In the genomic region with DNA sequence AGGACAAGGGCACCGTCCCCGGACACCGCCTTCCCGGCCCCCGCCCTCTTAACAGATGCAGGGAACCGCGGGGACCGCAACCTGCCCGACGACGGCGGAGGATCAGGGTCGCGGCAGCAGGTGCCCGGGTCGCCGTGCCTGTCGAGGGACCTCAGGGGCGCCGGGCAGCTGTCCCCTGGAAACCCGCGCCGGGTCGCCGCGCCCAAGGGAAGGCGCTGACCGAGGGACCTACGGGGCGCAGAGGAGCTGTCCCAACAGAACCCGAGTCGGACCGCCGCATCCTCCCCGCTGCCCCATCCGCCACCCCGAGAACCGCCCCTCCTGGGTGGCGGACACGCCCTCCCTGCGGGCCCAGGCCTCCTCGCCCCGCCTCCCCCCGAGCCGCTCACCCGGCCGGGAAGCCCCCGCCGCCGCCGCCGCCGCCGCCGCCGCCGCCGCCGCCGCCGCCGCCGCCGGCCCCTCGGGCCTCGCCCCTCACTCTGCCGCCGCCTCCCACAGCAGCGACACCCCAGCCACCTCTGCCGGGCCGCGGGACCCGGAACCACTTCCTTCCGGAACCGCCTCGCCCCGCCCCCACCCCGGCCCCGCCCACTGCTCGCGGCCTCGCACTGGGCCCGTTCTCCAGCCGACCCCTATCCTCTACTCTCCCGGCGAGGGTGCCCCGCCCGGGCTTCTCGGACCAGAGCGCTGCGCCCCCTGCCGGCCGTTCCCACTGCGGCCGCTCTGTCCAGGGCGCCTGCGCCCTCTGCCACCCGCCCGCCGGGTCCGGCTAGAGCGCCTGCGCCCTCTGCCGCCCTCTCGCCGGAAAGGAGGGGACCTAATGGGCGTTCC, we compare ENCODE assay signal across 8 cellular contexts. TPM values are rescaled to one million over a fixed set of nuclear protein-coding genes. Genes with fewer than 3 reads are reported as not detected.
DNase-seq lines count a peak whose midpoint lies in the region; ATAC-seq and TF ChIP-seq lines count a peak whose summit lies in the region.

TSS of gene BCLAF3 (minus strand) at position 543 of the 831 bp plus-strand sequence. CDS start 20,797 bp downstream, outside the sequence.

- peak within 1 kb of the TSS; percentile 55 for H3K4me3 ChIP-seq in CD8-positive, alpha-beta T cell (ENCODE audit: low read depth, low read length)
- peak within 1 kb of the TSS; percentile 80 to 86 for H3K4me3 ChIP-seq in mesenchymal stem cell (ENCODE audit: insufficient read depth in 1 of 2, low read depth in 1 of 2, low read length in 2 of 2)

- peak within 1 kb of the TSS; percentile 61 for H2BK120ac ChIP-seq in mesenchymal stem cell (ENCODE audit: low read depth, low read length)

- no peak within 1 kb of the TSS for H2AK5ac ChIP-seq in mesenchymal stem cell (ENCODE audit: low read length, severe bottlenecking)

- no peaks in the 10 kb centered on the region for H3K36me3 ChIP-seq in CD8-positive, alpha-beta T cell (ENCODE audit: insufficient read depth, low read length)
- H3K36me3 ChIP-seq in mesenchymal stem cell (ENCODE audit: control insufficient read depth in 1 of 2, insufficient read depth in 2 of 2, low read depth in 1 of 2, low read length in 2 of 2), result no peaks in the 10 kb centered on the region

- ATAC-seq in CD8-positive, alpha-beta T cell, result peak; percentile 83
- peak; percentile 95 for ATAC-seq in GM19438 (IDR thresholded peaks at IDR 0.05; ENCODE audit: low read depth, unreplicated experiment)
- ATAC-seq in HG03571 (IDR thresholded peaks at IDR 0.05; ENCODE audit: unreplicated experiment), result peak; percentile 97
- peak; percentile 91 for ATAC-seq in activated CD8-positive, alpha-beta T cell treated with anti-CD3 and anti-CD28 coated beads, Interleukin-2, amount 10 ng/mL, durations not matched to agents 7 days and 5 days

- under 1% methylated on average over 36 of the region's 107 CpGs for WGBS in mesenchymal stem cell

- H3K4me1 Mint-ChIP-seq in CD8-positive, alpha-beta T cell (ENCODE audit: low read depth), result peaks cover 22% of the 10 kb centered on the region
- peaks cover 11% of the 10 kb centered on the region for H3K4me1 Mint-ChIP-seq in activated CD8-positive, alpha-beta T cell treated with anti-CD3 and anti-CD28 coated beads, Interleukin-2, amount 10 ng/mL, durations not matched to agents 7 days and 5 days (ENCODE audit: low read depth)

- peak; percentile 47 for TF ChIP-seq CTCF in CD8-positive, alpha-beta T cell (IDR thresholded peaks at IDR 0.05)

- CTCF ChIA-PET in CD8-positive, alpha-beta T cell (lab: Charles Lee), result interaction anchor here (1.2 to 1.9 kb wide), 3 partner anchors 15 to 263 kb away, joined by 3 to 13 read pairs (median 4); no protein-coding TSS in a partner anchor
- CTCF ChIA-PET in activated CD8-positive, alpha-beta T cell treated with anti-CD3 and anti-CD28 coated beads, Interleukin-2, amount 10 ng/mL, durations not matched to agents 7 days and 5 days (lab: Charles Lee), result interaction anchor here (1.0 to 1.5 kb wide), 3 partner anchors 86 to 619 kb away, joined by 3 to 18 read pairs (median 4); no protein-coding TSS in a partner anchor

- H4K91ac ChIP-seq in mesenchymal stem cell (ENCODE audit: low read length), result peak within 1 kb of the TSS; percentile 39

- POLR2A ChIA-PET in CD8-positive, alpha-beta T cell (lab: Charles Lee), result interaction anchor here (0.6 to 1.2 kb wide), 2 partner anchors 86 to 325 kb away, joined by 3 to 5 read pairs; no protein-coding TSS in a partner anchor
- POLR2A ChIA-PET in activated CD8-positive, alpha-beta T cell treated with anti-CD3 and anti-CD28 coated beads, Interleukin-2, amount 10 ng/mL, durations not matched to agents 7 days and 5 days (lab: Charles Lee), result no interaction called here

- peak within 1 kb of the TSS in 1 of 2 experiments; percentile 57 for H3K14ac ChIP-seq in mesenchymal stem cell (ENCODE audit: low read length in 2 of 2)

- H2BK15ac ChIP-seq in mesenchymal stem cell (ENCODE audit: low read depth, poor library complexity, severe bottlenecking), result no peak within 1 kb of the TSS

- H3K27me3 Mint-ChIP-seq in CD8-positive, alpha-beta T cell (ENCODE audit: low read depth), result no peaks in the 10 kb centered on the region
- no peaks in the 10 kb centered on the region for H3K27me3 Mint-ChIP-seq in activated CD8-positive, alpha-beta T cell treated with anti-CD3 and anti-CD28 coated beads, Interleukin-2, amount 10 ng/mL, durations not matched to agents 7 days and 5 days (ENCODE audit: low read depth)

- H3K4me3 Mint-ChIP-seq in CD8-positive, alpha-beta T cell, result peak within 1 kb of the TSS; percentile 92
- H3K4me3 Mint-ChIP-seq in activated CD8-positive, alpha-beta T cell treated with anti-CD3 and anti-CD28 coated beads, Interleukin-2, amount 10 ng/mL, durations not matched to agents 7 days and 5 days, result peak within 1 kb of the TSS; percentile 89

- no peaks in the 10 kb centered on the region for H3K79me1 ChIP-seq in mesenchymal stem cell (replicated peaks; ENCODE audit: low read length, poor library complexity, severe bottlenecking)

- H3K27ac Mint-ChIP-seq in CD8-positive, alpha-beta T cell, result peak within 1 kb of the TSS; percentile 97
- peak within 1 kb of the TSS; percentile 89 for H3K27ac Mint-ChIP-seq in activated CD8-positive, alpha-beta T cell treated with anti-CD3 and anti-CD28 coated beads, Interleukin-2, amount 10 ng/mL, durations not matched to agents 7 days and 5 days

- H3K18ac ChIP-seq in mesenchymal stem cell (ENCODE audit: low read depth in 1 of 2, low read length in 2 of 2), result peak within 1 kb of the TSS in 1 of 2 experiments; percentile 62

- DNase-seq in CD8-positive, alpha-beta T cell, result peak; percentile 65 to 92 (median 82)
- DNase-seq in NCI-H82 (lab: John Stamatoyannopoulos, UW) (peak; percentile 94), mesenchymal stem cell (peak; percentile 84)
- peak; percentile 88 for DNase-seq in activated CD8-positive, alpha-beta T cell treated with anti-CD3 and anti-CD28 coated beads, Interleukin-2, amount 10 ng/mL, durations not matched to agents 7 days and 5 days
- peak; percentile 72 for DNase-seq in effector CD8-positive, alpha-beta T cell (lab: John Stamatoyannopoulos, UW)
- peak; percentile 67 for DNase-seq in stimulated activated CD8-positive, alpha-beta memory T cell treated with anti-CD3 and anti-CD28 coated beads, Interleukin-12 subunit alpha, Interleukin-12 subunit beta, amount 100 ng/mL, for 24 hours (ENCODE audit: extremely low read depth)

- H2AFZ ChIP-seq in mesenchymal stem cell (ENCODE audit: low read depth, low read length), result peak within 1 kb of the TSS; percentile 77

- H3K9me3 ChIP-seq in CD8-positive, alpha-beta T cell (ENCODE audit: low read length), result no peaks in the 10 kb centered on the region
- no peaks in the 10 kb centered on the region for H3K9me3 ChIP-seq in mesenchymal stem cell (ENCODE audit: control insufficient read depth, low read length)

- H2BK12ac ChIP-seq in mesenchymal stem cell (ENCODE audit: low read length in 2 of 2), result no peak within 1 kb of the TSS

- H3K9ac ChIP-seq in mesenchymal stem cell (ENCODE audit: low read length), result peak within 1 kb of the TSS; percentile 86

- peak within 1 kb of the TSS; percentile 63 for H3K4me2 ChIP-seq in mesenchymal stem cell (ENCODE audit: low read length, poor library complexity, severe bottlenecking)

- H3K36me3 Mint-ChIP-seq in CD8-positive, alpha-beta T cell, result peaks cover 4% of the 10 kb centered on the region
- peaks cover 6% of the 10 kb centered on the region for H3K36me3 Mint-ChIP-seq in activated CD8-positive, alpha-beta T cell treated with anti-CD3 and anti-CD28 coated beads, Interleukin-2, amount 10 ng/mL, durations not matched to agents 7 days and 5 days (ENCODE audit: low read depth)

- H3K4ac ChIP-seq in mesenchymal stem cell (ENCODE audit: low read depth in 1 of 2, low read length in 2 of 2), result peak within 1 kb of the TSS in 1 of 2 experiments; percentile 37

- no peak within 1 kb of the TSS for H2BK5ac ChIP-seq in mesenchymal stem cell (ENCODE audit: low read depth, low read length, poor library complexity, severe bottlenecking)

- intact Hi-C loops in CD8-positive, alpha-beta T cell (cut with DNase I, micrococcal nuclease), result loop anchor here (1.0 to 10.0 kb wide), 8 partner anchors 86 to 1318 kb away; partner anchors contain the start of genes EIF1AX (in 2 of the 2), PHKA2 (in 1 of the 2) and RS1 (in 1 of the 2)

- no peaks in the 10 kb centered on the region for H3K9me3 Mint-ChIP-seq in CD8-positive, alpha-beta T cell
- H3K9me3 Mint-ChIP-seq in activated CD8-positive, alpha-beta T cell treated with anti-CD3 and anti-CD28 coated beads, Interleukin-2, amount 10 ng/mL, durations not matched to agents 7 days and 5 days (ENCODE audit: insufficient read depth), result no peaks in the 10 kb centered on the region

- H3K27me3 ChIP-seq in CD8-positive, alpha-beta T cell (ENCODE audit: insufficient read depth, low read length), result no peaks in the 10 kb centered on the region
- H3K27me3 ChIP-seq in mesenchymal stem cell (ENCODE audit: control insufficient read depth in 1 of 2, insufficient read depth in 1 of 2, low read length in 2 of 2), result peaks cover 0 to 2% of the 10 kb centered on the region in 2 experiments

- peak within 1 kb of the TSS; percentile 48 for H3K27ac ChIP-seq in CD8-positive, alpha-beta T cell (ENCODE audit: low read depth, low read length)
- H3K27ac ChIP-seq in mesenchymal stem cell (ENCODE audit: low read length, poor library complexity, severe bottlenecking), result no peak within 1 kb of the TSS

- no peak within 1 kb of the TSS for H3K23ac ChIP-seq in mesenchymal stem cell (ENCODE audit: low read length in 2 of 2)

- peaks cover 5% of the 10 kb centered on the region for H3K4me1 ChIP-seq in CD8-positive, alpha-beta T cell (ENCODE audit: insufficient read depth, low read length)
- H3K4me1 ChIP-seq in mesenchymal stem cell (ENCODE audit: control insufficient read depth, insufficient read depth, low read depth, low read length), result no peaks in the 10 kb centered on the region

- peak within 1 kb of the TSS; percentile 75 for H4K8ac ChIP-seq in mesenchymal stem cell (ENCODE audit: low read length)

RNA-seq across cellular contexts. Expression of gene BCLAF3, which starts in this region (rescaled TPM):
- total RNA-seq in CD8-positive, alpha-beta T cell, result 1 to 10 TPM; 4.4 to 5.3 TPM
- total RNA-seq in activated CD8-positive, alpha-beta T cell treated with anti-CD3 and anti-CD28 coated beads, Interleukin-2, amount 10 ng/mL, durations not matched to agents 7 days and 5 days, result 1 to 10 TPM; 5.1 to 6.7 TPM
- 3.7 TPM for polyA plus RNA-seq in mesenchymal stem cell (2013, experiment 1 of 2)
- 3.8 TPM for polyA plus RNA-seq in mesenchymal stem cell (2013, experiment 2 of 2)
